ENCODE assay signal across 1 cellular context in genomic region chr10:72679838-72680241, GRCh38.
A peak's percentile ranks its signal among the peaks of the same experiment; 100 is the strongest.
TF ChIP-seq lines count a peak whose summit lies in the region.

No MANE protein-coding gene starts in this region.

TF ChIP-seq in HepG2, 621 proteins besides CTCF, POLR2A, EP300 and RAD21 (continued from another document and continues in another):
- TF ChIP-seq, protein P1, sequence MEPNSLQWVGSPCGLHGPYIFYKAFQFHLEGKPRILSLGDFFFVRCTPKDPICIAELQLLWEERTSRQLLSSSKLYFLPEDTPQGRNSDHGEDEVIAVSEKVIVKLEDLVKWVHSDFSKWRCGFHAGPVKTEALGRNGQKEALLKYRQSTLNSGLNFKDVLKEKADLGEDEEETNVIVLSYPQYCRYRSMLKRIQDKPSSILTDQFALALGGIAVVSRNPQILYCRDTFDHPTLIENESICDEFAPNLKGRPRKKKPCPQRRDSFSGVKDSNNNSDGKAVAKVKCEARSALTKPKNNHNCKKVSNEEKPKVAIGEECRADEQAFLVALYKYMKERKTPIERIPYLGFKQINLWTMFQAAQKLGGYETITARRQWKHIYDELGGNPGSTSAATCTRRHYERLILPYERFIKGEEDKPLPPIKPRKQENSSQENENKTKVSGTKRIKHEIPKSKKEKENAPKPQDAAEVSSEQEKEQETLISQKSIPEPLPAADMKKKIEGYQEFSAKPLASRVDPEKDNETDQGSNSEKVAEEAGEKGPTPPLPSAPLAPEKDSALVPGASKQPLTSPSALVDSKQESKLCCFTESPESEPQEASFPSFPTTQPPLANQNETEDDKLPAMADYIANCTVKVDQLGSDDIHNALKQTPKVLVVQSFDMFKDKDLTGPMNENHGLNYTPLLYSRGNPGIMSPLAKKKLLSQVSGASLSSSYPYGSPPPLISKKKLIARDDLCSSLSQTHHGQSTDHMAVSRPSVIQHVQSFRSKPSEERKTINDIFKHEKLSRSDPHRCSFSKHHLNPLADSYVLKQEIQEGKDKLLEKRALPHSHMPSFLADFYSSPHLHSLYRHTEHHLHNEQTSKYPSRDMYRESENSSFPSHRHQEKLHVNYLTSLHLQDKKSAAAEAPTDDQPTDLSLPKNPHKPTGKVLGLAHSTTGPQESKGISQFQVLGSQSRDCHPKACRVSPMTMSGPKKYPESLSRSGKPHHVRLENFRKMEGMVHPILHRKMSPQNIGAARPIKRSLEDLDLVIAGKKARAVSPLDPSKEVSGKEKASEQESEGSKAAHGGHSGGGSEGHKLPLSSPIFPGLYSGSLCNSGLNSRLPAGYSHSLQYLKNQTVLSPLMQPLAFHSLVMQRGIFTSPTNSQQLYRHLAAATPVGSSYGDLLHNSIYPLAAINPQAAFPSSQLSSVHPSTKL (CRISPR knock-in tag; IDR thresholded peaks at IDR 0.05) = peak; percentile 64
- TF ChIP-seq ZNF557 (CRISPR knock-in tag; IDR thresholded peaks at IDR 0.05) (no peak), CEBPG (CRISPR knock-in tag; IDR thresholded peaks at IDR 0.05) (peak; percentile 48), ZNF816 (CRISPR knock-in tag; IDR thresholded peaks at IDR 0.05; ENCODE audit: borderline replicate concordance) (no peak), RARG (CRISPR knock-in tag; IDR thresholded peaks at IDR 0.05; ENCODE audit: low read depth) (no peak), KDM6A (CRISPR knock-in tag; IDR thresholded peaks at IDR 0.05; ENCODE audit: low read depth) (0 out of 2 replicates have a peak, but pooled peaks have one; percentile 38), HOXA3 (CRISPR knock-in tag; IDR thresholded peaks at IDR 0.05) (peak; percentile 48; the same call in 1 of the 2 replicates), HDAC2 (CRISPR knock-in tag; IDR thresholded peaks at IDR 0.05) (no peak), CHD4 (IDR thresholded peaks at IDR 0.05; ENCODE audit: borderline replicate concordance, low read length) (no peak), ISX (CRISPR knock-in tag; conservative IDR thresholded peaks at IDR 0.05) (no peak), PAXIP1 (CRISPR knock-in tag; conservative IDR thresholded peaks at IDR 0.05) (peak; percentile 82), AGO2 (optimal IDR thresholded peaks at IDR 0.05; ENCODE audit: low read depth, low read length) (no peak), ZNF598 (CRISPR knock-in tag; IDR thresholded peaks at IDR 0.05; ENCODE audit: borderline replicate concordance) (no peak), ZNF468 (CRISPR knock-in tag; IDR thresholded peaks at IDR 0.05) (no peak), ETV5 (CRISPR knock-in tag; IDR thresholded peaks at IDR 0.05; ENCODE audit: borderline replicate concordance) (peak; percentile 23; the same call in 1 of the 2 replicates), POLR2AphosphoS2 (IDR thresholded peaks at IDR 0.05; ENCODE audit: low read depth, low read length) (no peak), ZNF850 (CRISPR knock-in tag; conservative IDR thresholded peaks at IDR 0.05) (no peak), ZNF256 (CRISPR knock-in tag; conservative IDR thresholded peaks at IDR 0.05) (no peak), CC2D1A (CRISPR knock-in tag; IDR thresholded peaks at IDR 0.05) (no peak), KAT2B (IDR thresholded peaks at IDR 0.05; ENCODE audit: borderline replicate concordance, low read depth, low read length) (no peak), KAT8 (CRISPR knock-in tag; IDR thresholded peaks at IDR 0.05) (peak; percentile 41; the same call in 1 of the 2 replicates), RFX5 (IDR thresholded peaks at IDR 0.05; ENCODE audit: low read depth, low read length) (no peak), ELF3 (CRISPR knock-in tag; IDR thresholded peaks at IDR 0.05) (peak; percentile 98), SOX13 (IDR thresholded peaks at IDR 0.05) (no peak), SOX13 (CRISPR knock-in tag; conservative IDR thresholded peaks at IDR 0.05 in 1 of 2, IDR thresholded peaks at IDR 0.05 in 1 of 2) (peak in 1 of 2 experiments; percentile 39; a peak in 1 of 4 replicates), ZBTB25 (CRISPR knock-in tag; IDR thresholded peaks at IDR 0.05) (no peak), ZNF576 (CRISPR knock-in tag; IDR thresholded peaks at IDR 0.05) (no peak), ATAD3A (CRISPR knock-in tag; IDR thresholded peaks at IDR 0.05) (no peak), ZNF761 (CRISPR knock-in tag; conservative IDR thresholded peaks at IDR 0.05) (no peak), ZNF564 (CRISPR knock-in tag; IDR thresholded peaks at IDR 0.05) (no peak), NCOR1 (IDR thresholded peaks at IDR 0.05; ENCODE audit: borderline replicate concordance, low read length) (peak; percentile 55; the same call in 1 of the 2 replicates), ZNF282 (IDR thresholded peaks at IDR 0.05; ENCODE audit: partially characterized antibody) (no peak), TFDP2 (CRISPR knock-in tag; IDR thresholded peaks at IDR 0.05) (no peak), ZNF879 (CRISPR knock-in tag; IDR thresholded peaks at IDR 0.05) (no peak), ZNF784 (CRISPR knock-in tag; IDR thresholded peaks at IDR 0.05; ENCODE audit: borderline replicate concordance) (peak; percentile 83), GATAD2A (CRISPR knock-in tag; IDR thresholded peaks at IDR 0.05) (peak; percentile 77), ZNF30 (CRISPR knock-in tag; IDR thresholded peaks at IDR 0.05) (no peak), AHR (CRISPR knock-in tag; IDR thresholded peaks at IDR 0.05) (no peak), ZNF24 (IDR thresholded peaks at IDR 0.05) (no peak), MED1 (CRISPR knock-in tag; IDR thresholded peaks at IDR 0.05) (peak; percentile 43; the same call in 1 of the 2 replicates), CREM (IDR thresholded peaks at IDR 0.05) (no peak), CREM (CRISPR knock-in tag; IDR thresholded peaks at IDR 0.05) (no peak), MYPOP (CRISPR knock-in tag; IDR thresholded peaks at IDR 0.05) (no peak), POLR2AphosphoS5 (IDR thresholded peaks at IDR 0.05; ENCODE audit: low read depth, low read length) (no peak), RXRB (CRISPR knock-in tag; IDR thresholded peaks at IDR 0.05; ENCODE audit: borderline replicate concordance) (peak; percentile 23; the same call in 1 of the 2 replicates), XBP1 (CRISPR knock-in tag; IDR thresholded peaks at IDR 0.05) (no peak), ZNF644 (CRISPR knock-in tag; IDR thresholded peaks at IDR 0.05; ENCODE audit: low read depth) (peak; percentile 95), ZBTB7B (CRISPR knock-in tag; IDR thresholded peaks at IDR 0.05) (no peak), RARA (CRISPR knock-in tag; IDR thresholded peaks at IDR 0.05) (0 out of 2 replicates have a peak, but pooled peaks have one; percentile 27), ZNF891 (CRISPR knock-in tag; IDR thresholded peaks at IDR 0.05) (no peak), GABPB1 (CRISPR knock-in tag; IDR thresholded peaks at IDR 0.05) (no peak), ELF1 (CRISPR knock-in tag; IDR thresholded peaks at IDR 0.05) (peak; percentile 44; the same call in 1 of the 2 replicates), HDAC1 (CRISPR knock-in tag; IDR thresholded peaks at IDR 0.05) (no peak), POGZ (CRISPR knock-in tag; IDR thresholded peaks at IDR 0.05) (peak; percentile 76; the same call in 1 of the 2 replicates), SMARCE1 (IDR thresholded peaks at IDR 0.05; ENCODE audit: borderline replicate concordance) (no peak), ZC3H4 (CRISPR knock-in tag; IDR thresholded peaks at IDR 0.05; ENCODE audit: borderline replicate concordance) (no peak), FOXA3 (CRISPR knock-in tag; IDR thresholded peaks at IDR 0.05) (peak; percentile 86), FOXA1 (IDR thresholded peaks at IDR 0.05) (no peak; the same call in 1 of the 2 replicates), FOXA1 (CRISPR knock-in tag; IDR thresholded peaks at IDR 0.05) (peak; percentile 91)
- TF ChIP-seq, protein P2, sequence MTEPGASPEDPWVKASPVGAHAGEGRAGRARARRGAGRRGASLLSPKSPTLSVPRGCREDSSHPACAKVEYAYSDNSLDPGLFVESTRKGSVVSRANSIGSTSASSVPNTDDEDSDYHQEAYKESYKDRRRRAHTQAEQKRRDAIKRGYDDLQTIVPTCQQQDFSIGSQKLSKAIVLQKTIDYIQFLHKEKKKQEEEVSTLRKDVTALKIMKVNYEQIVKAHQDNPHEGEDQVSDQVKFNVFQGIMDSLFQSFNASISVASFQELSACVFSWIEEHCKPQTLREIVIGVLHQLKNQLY (CRISPR knock-in tag; IDR thresholded peaks at IDR 0.05) = no peak
- TF ChIP-seq, protein P3, sequence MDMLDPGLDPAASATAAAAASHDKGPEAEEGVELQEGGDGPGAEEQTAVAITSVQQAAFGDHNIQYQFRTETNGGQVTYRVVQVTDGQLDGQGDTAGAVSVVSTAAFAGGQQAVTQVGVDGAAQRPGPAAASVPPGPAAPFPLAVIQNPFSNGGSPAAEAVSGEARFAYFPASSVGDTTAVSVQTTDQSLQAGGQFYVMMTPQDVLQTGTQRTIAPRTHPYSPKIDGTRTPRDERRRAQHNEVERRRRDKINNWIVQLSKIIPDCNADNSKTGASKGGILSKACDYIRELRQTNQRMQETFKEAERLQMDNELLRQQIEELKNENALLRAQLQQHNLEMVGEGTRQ (IDR thresholded peaks at IDR 0.05; ENCODE audit: low read depth, low read length) = no peak
- TF ChIP-seq, protein P3 (CRISPR knock-in tag; IDR thresholded peaks at IDR 0.05; ENCODE audit: borderline replicate concordance) = no peak
- TF ChIP-seq, protein P4, sequence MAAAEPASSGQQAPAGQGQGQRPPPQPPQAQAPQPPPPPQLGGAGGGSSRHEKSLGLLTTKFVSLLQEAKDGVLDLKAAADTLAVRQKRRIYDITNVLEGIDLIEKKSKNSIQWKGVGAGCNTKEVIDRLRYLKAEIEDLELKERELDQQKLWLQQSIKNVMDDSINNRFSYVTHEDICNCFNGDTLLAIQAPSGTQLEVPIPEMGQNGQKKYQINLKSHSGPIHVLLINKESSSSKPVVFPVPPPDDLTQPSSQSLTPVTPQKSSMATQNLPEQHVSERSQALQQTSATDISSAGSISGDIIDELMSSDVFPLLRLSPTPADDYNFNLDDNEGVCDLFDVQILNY (CRISPR knock-in tag; conservative IDR thresholded peaks at IDR 0.05) = no peak
